In genomic region chr2:121015971-121016485, GRCh38 we compare ENCODE assay signal across 27 cellular contexts.
"Had no signal": no experiment of that assay in that cellular context is flagged by ENCODE, and none has a peak within 500 bp of the region (broad histone marks: within the 10 kb centered on the region; RNA-seq: fewer than 3 reads in every experiment).

No MANE protein-coding gene starts in this region.

- H3K4me3 Mint-ChIP-seq: effector memory CD8-positive, alpha-beta T cell; immature natural killer cell; naive B cell; T-helper 17 cell had no signal

- H3K9me3 Mint-ChIP-seq: effector memory CD8-positive, alpha-beta T cell had no signal

- H3K4me1 Mint-ChIP-seq: immature natural killer cell, naive B cell, T-helper 17 cell had no signal

- H3K9me3 ChIP-seq: testis, upper lobe of left lung had no signal

- ATAC-seq: activated CD4-positive, CD25-positive, alpha-beta regulatory T cell treated with anti-CD3 and anti-CD28 coated beads, Interleukin-2, amount 50 U/mL, for 24 hours; effector memory CD8-positive, alpha-beta T cell; right cardiac atrium; T-helper 17 cell had no signal

- H3K36me3 Mint-ChIP-seq: immature natural killer cell, naive B cell had no signal

- H3K27me3 ChIP-seq: testis, upper lobe of left lung had no signal

- H3K27ac ChIP-seq: testis, upper lobe of left lung, WERI-Rb-1 had no signal

- H3K4me3 ChIP-seq: testis, upper lobe of left lung had no signal

- DNase-seq: activated CD4-positive, alpha-beta T cell treated with anti-CD3 and anti-CD28 coated beads for 48 hours; activated CD4-positive, alpha-beta T cell treated with anti-CD3 and anti-CD28 coated beads, Interleukin-2, amount 50 U/mL, for 48 hours; activated CD8-positive, alpha-beta memory T cell treated with anti-CD3 and anti-CD28 coated beads for 24 hours; activated gamma-delta T cell; activated naive CD4-positive, alpha-beta T cell treated with anti-CD3 and anti-CD28 coated beads, Interleukin-2, amount 50 U/mL, for 16 hours; activated T-cell treated with anti-CD3 and anti-CD28 coated beads, Interleukin-2, amount 50 U/mL, for 1 hour; amniotic stem cell; caudate nucleus; cortex of kidney; effector memory CD8-positive, alpha-beta T cell; foreskin fibroblast; head of caudate nucleus; hippocampal formation; immature natural killer cell; kidney; naive B cell; nucleus accumbens; right cardiac atrium; stimulated activated CD4-positive, alpha-beta T cell treated with anti-CD3 and anti-CD28 coated beads, Interleukin-2, amount 100 ng/mL, for 48 hours; stimulated activated naive CD4-positive, alpha-beta T cell treated with Interleukin-2 at 50 U/mL for 16 hours; SW 1271; T-helper 17 cell; T1000; testis; WERI-Rb-1 had no signal

- H3K27ac Mint-ChIP-seq: effector memory CD8-positive, alpha-beta T cell; immature natural killer cell; naive B cell; T-helper 17 cell had no signal

- H3K36me3 ChIP-seq: upper lobe of left lung, WERI-Rb-1 had no signal

- H3K4me1 ChIP-seq: testis, upper lobe of left lung had no signal
